In the genomic region with DNA sequence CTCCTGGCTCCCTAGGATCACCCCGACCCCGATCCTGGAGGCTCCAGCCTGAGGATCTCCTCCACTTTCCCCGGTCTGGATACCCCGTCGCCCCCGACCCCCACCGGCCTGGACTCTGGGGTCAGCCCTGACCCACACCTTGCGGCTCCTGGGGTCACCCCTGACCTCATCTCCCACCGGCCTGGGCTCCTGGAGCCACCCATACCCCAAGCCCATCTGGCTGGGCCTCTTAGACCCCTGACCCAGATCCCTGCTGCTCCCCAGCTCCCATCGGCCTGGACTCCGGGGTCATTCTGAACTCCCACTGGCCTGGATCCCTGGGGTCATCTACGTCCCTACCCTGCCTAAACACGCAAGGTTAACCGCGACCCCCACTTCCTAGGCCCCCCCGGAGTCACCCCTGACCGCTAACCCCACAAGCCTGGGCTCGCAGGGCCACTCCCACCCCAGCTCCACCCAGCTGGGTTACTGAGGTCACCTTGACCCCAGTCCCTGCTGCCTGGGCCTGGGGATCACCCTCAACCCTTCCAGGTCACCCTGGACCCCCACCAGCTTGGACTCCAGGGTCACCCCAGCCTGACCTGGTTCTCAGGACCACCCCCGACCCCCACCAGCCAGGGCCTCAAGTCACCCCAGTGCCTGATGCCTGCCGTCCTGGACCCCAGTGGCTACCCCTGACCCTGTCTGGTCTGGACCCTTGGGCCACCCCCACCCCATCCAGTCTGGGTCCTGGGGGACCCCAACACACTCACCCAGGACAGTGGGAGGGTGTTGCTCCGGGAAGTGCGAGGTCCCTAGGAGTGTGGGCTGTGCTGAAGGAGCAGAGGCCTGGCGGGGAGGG, we compare ENCODE assay signal across 8 cellular contexts. TPM values are rescaled to one million over a fixed set of nuclear protein-coding genes. Genes with fewer than 3 reads are reported as not detected.
DNase-seq lines count a peak whose midpoint lies in the region; ATAC-seq and TF ChIP-seq lines count a peak whose summit lies in the region.

No MANE protein-coding gene starts in this region.

- peak overlapping the region; percentile 99 for H3K27ac Mint-ChIP-seq in activated CD8-positive, alpha-beta memory T cell treated with anti-CD3 and anti-CD28 coated beads, Interleukin-2, amount 10 ng/mL, durations not matched to agents 7 days and 5 days
- peak overlapping the region; percentile 88 for H3K27ac Mint-ChIP-seq in osteocyte (ENCODE audit: unreplicated experiment)

- no peaks in the 10 kb centered on the region for H3K9me3 ChIP-seq in fibroblast of lung (ENCODE audit: control insufficient read depth, insufficient read depth, low read depth, low read length)

- CTCF ChIA-PET in activated CD8-positive, alpha-beta memory T cell treated with anti-CD3 and anti-CD28 coated beads, Interleukin-2, amount 10 ng/mL, durations not matched to agents 7 days and 5 days (lab: Charles Lee) = interaction anchor here (0.8 to 2.2 kb wide), 7 partner anchors 15 to 93 kb away, joined by 3 to 20 read pairs (median 3); a partner anchor contains a TSS

- H4K20me1 ChIP-seq in fibroblast of lung (ENCODE audit: control insufficient read depth, extremely low read depth, insufficient read depth, low read length) = no peaks in the 10 kb centered on the region

- peak overlapping the region; percentile 97 for H3K4me3 Mint-ChIP-seq in activated CD8-positive, alpha-beta memory T cell treated with anti-CD3 and anti-CD28 coated beads, Interleukin-2, amount 10 ng/mL, durations not matched to agents 7 days and 5 days
- peak overlapping the region; percentile 83 for H3K4me3 Mint-ChIP-seq in osteocyte (ENCODE audit: unreplicated experiment)

- H3K9me3 Mint-ChIP-seq in activated CD8-positive, alpha-beta memory T cell treated with anti-CD3 and anti-CD28 coated beads, Interleukin-2, amount 10 ng/mL, durations not matched to agents 7 days and 5 days (ENCODE audit: low read depth) = no peaks in the 10 kb centered on the region
- no peaks in the 10 kb centered on the region for H3K9me3 Mint-ChIP-seq in osteocyte (ENCODE audit: unreplicated experiment)

- H3K4me3 ChIP-seq in fibroblast of lung (replicated peaks in 1 of 4; ENCODE audit: control extremely low read depth in 1 of 4, insufficient read depth in 1 of 4, low read depth in 3 of 4, low read length in 4 of 4) = peak overlapping the region; percentile 80 to 90 (median 84)

- H3K4me1 Mint-ChIP-seq in activated CD8-positive, alpha-beta memory T cell treated with anti-CD3 and anti-CD28 coated beads, Interleukin-2, amount 10 ng/mL, durations not matched to agents 7 days and 5 days = peaks cover 25% of the 10 kb centered on the region
- peaks cover 32% of the 10 kb centered on the region for H3K4me1 Mint-ChIP-seq in osteocyte (ENCODE audit: unreplicated experiment)

- H3K36me3 ChIP-seq in fibroblast of lung (ENCODE audit: control insufficient read depth, insufficient read depth, low read length) = no peaks in the 10 kb centered on the region

- TF ChIP-seq CTCF in fibroblast of lung (conservative IDR thresholded peaks at IDR 0.05 in 1 of 2, IDR thresholded peaks at IDR 0.05 in 1 of 2; ENCODE audit: low read depth in 1 of 2, low read length in 2 of 2) (no peak), osteocyte (IDR thresholded peaks at IDR 0.05) (no peak)

- no peaks in the 10 kb centered on the region for H3K27me3 Mint-ChIP-seq in activated CD8-positive, alpha-beta memory T cell treated with anti-CD3 and anti-CD28 coated beads, Interleukin-2, amount 10 ng/mL, durations not matched to agents 7 days and 5 days
- H3K27me3 Mint-ChIP-seq in osteocyte (ENCODE audit: unreplicated experiment) = no peaks in the 10 kb centered on the region

- peak; percentile 34 for DNase-seq in activated CD4-positive, CD25-positive, alpha-beta regulatory T cell treated with anti-CD3 and anti-CD28 coated beads, Interleukin-2, amount 50 U/mL, for 72 hours
- DNase-seq in activated CD8-positive, alpha-beta memory T cell treated with anti-CD3 and anti-CD28 coated beads, Interleukin-2, amount 10 ng/mL, durations not matched to agents 7 days and 5 days = peak; percentile 55
- DNase-seq in fibroblast of lung (ENCODE audit: low read depth in 2 of 2) (peak in 1 of 2 donors; percentile 25), osteocyte (ENCODE audit: extremely low spot score, unreplicated experiment) (no peak), AG08396 (ENCODE audit: low spot score) (no peak), G401 (ENCODE audit: low spot score) (no peak), pons (ENCODE audit: low spot score) (no peak)

- H3K4me2 ChIP-seq in fibroblast of lung (ENCODE audit: extremely low read depth, insufficient read depth, low read length) = peak overlapping the region; percentile 79

- H3K27ac ChIP-seq in fibroblast of lung (ENCODE audit: insufficient read depth, low read length) = peak overlapping the region; percentile 93

- no peak overlapping the region for H2AFZ ChIP-seq in fibroblast of lung (ENCODE audit: low read length)

- H3K36me3 Mint-ChIP-seq in activated CD8-positive, alpha-beta memory T cell treated with anti-CD3 and anti-CD28 coated beads, Interleukin-2, amount 10 ng/mL, durations not matched to agents 7 days and 5 days = peaks cover 6% of the 10 kb centered on the region
- no peaks in the 10 kb centered on the region for H3K36me3 Mint-ChIP-seq in osteocyte (ENCODE audit: unreplicated experiment)

- no peaks in the 10 kb centered on the region for H3K27me3 ChIP-seq in fibroblast of lung (ENCODE audit: control insufficient read depth, insufficient read depth, low read length)

- H3K4me1 ChIP-seq in fibroblast of lung (ENCODE audit: control insufficient read depth, extremely low read depth, insufficient read depth, low read length) = peaks cover 5% of the 10 kb centered on the region

- peaks cover 49% of the 10 kb centered on the region for H3K79me2 ChIP-seq in fibroblast of lung (ENCODE audit: control insufficient read depth, insufficient read depth, low read length)

- in situ Hi-C loops in G401 (cut with HindIII; ENCODE audit: low sequenced_read_pairs) = no loop called here

- ATAC-seq in activated CD4-positive, CD25-positive, alpha-beta regulatory T cell treated with anti-CD3 and anti-CD28 coated beads, Interleukin-2, amount 50 U/mL, for 24 hours = no peak
- ATAC-seq in activated CD8-positive, alpha-beta memory T cell treated with anti-CD3 and anti-CD28 coated beads, Interleukin-2, amount 10 ng/mL, durations not matched to agents 7 days and 5 days = no peak

- H3K9ac ChIP-seq in fibroblast of lung (ENCODE audit: insufficient read depth, low read length) = peak overlapping the region; percentile 70

RNA-seq across cellular contexts. Expression of a gene that starts 1.2 kb away (rescaled TPM):
- total RNA-seq in activated CD8-positive, alpha-beta memory T cell treated with anti-CD3 and anti-CD28 coated beads, Interleukin-2, amount 10 ng/mL, durations not matched to agents 7 days and 5 days = 10 to 100 TPM; 27.1 to 31.2 TPM
- total RNA-seq in fibroblast of lung (21.8 and 26.9 TPM in 2 replicates), osteocyte (56.2 and 63.1 TPM in 2 replicates)
- 5.2 and 8.2 TPM in 2 replicates for polyA plus RNA-seq in fibroblast of lung
- 10.8 and 12.4 TPM in 2 replicates for polyA plus RNA-seq in fibroblast of lung (2012)
- 30.8 and 36.6 TPM in 2 replicates for polyA minus RNA-seq in fibroblast of lung (ENCODE audit: low replicate concordance)
- total RNA-seq in G401 (2014; rRNA removed; shearing (Covaris generic)) = 13.4 and 20.8 TPM in 2 replicates

Comparison
In these comparisons a context has a peak if more than half of its experiments do, and no peak if none do; other contexts are left out.
1. DNase-seq: peak in activated CD4-positive, CD25-positive, alpha-beta regulatory T cell treated with anti-CD3 and anti-CD28 coated beads, Interleukin-2, amount 50 U/mL, for 72 hours (single experiment) and activated CD8-positive, alpha-beta memory T cell treated with anti-CD3 and anti-CD28 coated beads, Interleukin-2, amount 10 ng/mL, durations not matched to agents 7 days and 5 days (single experiment); none in osteocyte (single experiment), AG08396 (single experiment), G401 (single experiment) and pons (single experiment).